In genomic region chr15:66254364-66255292, GRCh38 we compare ENCODE assay signal across 2 cellular contexts.
TF ChIP-seq lines count a peak whose summit lies in the region.

No MANE protein-coding gene starts in this region.

TF ChIP-seq in H1, 55 proteins besides CTCF, POLR2A, EP300 and RAD21:
- TF ChIP-seq ASH2L (IDR thresholded peaks at IDR 0.05; ENCODE audit: low read length), result peak; percentile 91
- no peak for TF ChIP-seq HDAC6 (IDR thresholded peaks at IDR 0.05; ENCODE audit: low read depth, low read length)
- peak; percentile 87 for TF ChIP-seq EZH2 (IDR thresholded peaks at IDR 0.05; ENCODE audit: low read depth, low read length, severe bottlenecking)
- peak; percentile 68 for TF ChIP-seq KDM4A (IDR thresholded peaks at IDR 0.05; ENCODE audit: low read depth, low read length, severe bottlenecking)
- TF ChIP-seq YY1 (IDR thresholded peaks at IDR 0.05; ENCODE audit: low read depth, low read length), result 0 out of 2 replicates have a peak, but pooled peaks have one; percentile 45
- TF ChIP-seq SP4 (IDR thresholded peaks at IDR 0.05; ENCODE audit: low read length), result no peak
- TF ChIP-seq PHF8 (conservative IDR thresholded peaks at IDR 0.05; ENCODE audit: low read depth, low read length), result no peak
- TF ChIP-seq, protein P1, sequence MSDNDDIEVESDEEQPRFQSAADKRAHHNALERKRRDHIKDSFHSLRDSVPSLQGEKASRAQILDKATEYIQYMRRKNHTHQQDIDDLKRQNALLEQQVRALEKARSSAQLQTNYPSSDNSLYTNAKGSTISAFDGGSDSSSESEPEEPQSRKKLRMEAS (IDR thresholded peaks at IDR 0.05), result peak; percentile 44; the same call in 1 of the 2 replicates
- TF ChIP-seq SUZ12 (IDR thresholded peaks at IDR 0.05; ENCODE audit: low read length), result peak; percentile 86
- TF ChIP-seq RNF2 (IDR thresholded peaks at IDR 0.05; ENCODE audit: borderline replicate concordance, low read depth, low read length, missing control alignments, poor library complexity, severe bottlenecking), result peak; percentile 49
- peak; percentile 83 for TF ChIP-seq RBBP5 (IDR thresholded peaks at IDR 0.05; ENCODE audit: borderline replicate concordance, low read depth, low read length)

TF ChIP-seq in neural cell, 6 proteins besides CTCF, POLR2A, EP300 and RAD21:
- no peak for TF ChIP-seq SMC3 (conservative IDR thresholded peaks at IDR 0.05; ENCODE audit: poor library complexity)
- TF ChIP-seq TAF1 (IDR thresholded peaks at IDR 0.05; ENCODE audit: low read depth), result no peak
- TF ChIP-seq MXI1 (conservative IDR thresholded peaks at IDR 0.05; ENCODE audit: poor library complexity, severe bottlenecking), result no peak
- TF ChIP-seq POLR2AphosphoS5 (IDR thresholded peaks at IDR 0.05), result no peak
- TF ChIP-seq EZH2 (IDR thresholded peaks at IDR 0.05; ENCODE audit: borderline replicate concordance, insufficient read depth, low read length, poor library complexity, severe bottlenecking), result no peak
- TF ChIP-seq, protein P2, sequence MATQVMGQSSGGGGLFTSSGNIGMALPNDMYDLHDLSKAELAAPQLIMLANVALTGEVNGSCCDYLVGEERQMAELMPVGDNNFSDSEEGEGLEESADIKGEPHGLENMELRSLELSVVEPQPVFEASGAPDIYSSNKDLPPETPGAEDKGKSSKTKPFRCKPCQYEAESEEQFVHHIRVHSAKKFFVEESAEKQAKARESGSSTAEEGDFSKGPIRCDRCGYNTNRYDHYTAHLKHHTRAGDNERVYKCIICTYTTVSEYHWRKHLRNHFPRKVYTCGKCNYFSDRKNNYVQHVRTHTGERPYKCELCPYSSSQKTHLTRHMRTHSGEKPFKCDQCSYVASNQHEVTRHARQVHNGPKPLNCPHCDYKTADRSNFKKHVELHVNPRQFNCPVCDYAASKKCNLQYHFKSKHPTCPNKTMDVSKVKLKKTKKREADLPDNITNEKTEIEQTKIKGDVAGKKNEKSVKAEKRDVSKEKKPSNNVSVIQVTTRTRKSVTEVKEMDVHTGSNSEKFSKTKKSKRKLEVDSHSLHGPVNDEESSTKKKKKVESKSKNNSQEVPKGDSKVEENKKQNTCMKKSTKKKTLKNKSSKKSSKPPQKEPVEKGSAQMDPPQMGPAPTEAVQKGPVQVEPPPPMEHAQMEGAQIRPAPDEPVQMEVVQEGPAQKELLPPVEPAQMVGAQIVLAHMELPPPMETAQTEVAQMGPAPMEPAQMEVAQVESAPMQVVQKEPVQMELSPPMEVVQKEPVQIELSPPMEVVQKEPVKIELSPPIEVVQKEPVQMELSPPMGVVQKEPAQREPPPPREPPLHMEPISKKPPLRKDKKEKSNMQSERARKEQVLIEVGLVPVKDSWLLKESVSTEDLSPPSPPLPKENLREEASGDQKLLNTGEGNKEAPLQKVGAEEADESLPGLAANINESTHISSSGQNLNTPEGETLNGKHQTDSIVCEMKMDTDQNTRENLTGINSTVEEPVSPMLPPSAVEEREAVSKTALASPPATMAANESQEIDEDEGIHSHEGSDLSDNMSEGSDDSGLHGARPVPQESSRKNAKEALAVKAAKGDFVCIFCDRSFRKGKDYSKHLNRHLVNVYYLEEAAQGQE (IDR thresholded peaks at IDR 0.05; ENCODE audit: borderline replicate concordance), result no peak
